In the genomic region with DNA sequence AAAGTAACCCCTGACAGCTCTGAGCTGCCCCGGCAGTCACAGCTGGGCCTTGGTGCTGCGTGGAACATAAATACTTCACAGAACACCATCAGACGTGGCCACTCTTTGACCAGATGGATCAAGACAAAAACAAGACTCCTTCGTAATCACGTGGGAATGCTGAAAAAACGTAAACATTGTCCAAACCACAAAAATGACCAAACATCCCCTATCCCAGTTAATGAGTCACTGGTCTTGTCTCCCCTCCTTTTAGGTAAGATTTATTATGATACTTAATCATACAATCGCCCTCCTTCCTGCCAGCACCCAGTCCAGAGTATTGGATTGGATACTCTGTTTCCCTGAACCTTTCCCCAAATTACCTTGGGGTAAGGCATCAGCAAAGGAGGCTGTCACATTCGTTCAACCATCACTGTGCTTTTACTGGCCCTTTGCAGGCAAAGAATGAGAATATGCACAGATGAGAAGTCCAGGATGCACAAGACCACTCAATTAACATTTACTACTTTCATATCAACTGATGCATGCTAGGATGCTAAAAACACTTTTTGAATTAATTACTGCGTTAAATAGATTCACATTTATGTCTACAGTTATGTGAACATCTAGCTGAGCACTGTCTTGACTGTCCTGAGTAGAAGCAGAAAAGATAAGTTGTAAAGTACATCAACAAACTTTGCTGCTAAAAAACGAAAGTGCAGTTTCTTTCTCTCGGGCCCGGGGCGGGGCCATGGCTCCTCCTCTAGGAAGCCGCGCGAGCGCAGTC, we compare ENCODE assay signal across 8 cellular contexts. TPM values are rescaled to one million over a fixed set of nuclear protein-coding genes. Genes with fewer than 3 reads are reported as not detected.
A peak's percentile ranks its signal among the peaks of the same experiment; 100 is the strongest.
DNase-seq lines count a peak whose midpoint lies in the region; ATAC-seq, FAIRE-seq and TF ChIP-seq lines count a peak whose summit lies in the region.

No MANE protein-coding gene starts in this region.

- DNase-seq in AG09319 (ENCODE audit: extremely low read depth, low read depth), result peak; percentile 75
- DNase-seq in RKO (ENCODE audit: low spot score), result peak; percentile 84
- peak; percentile 48 for DNase-seq in epithelial cell of esophagus (ENCODE audit: low read depth)
- DNase-seq in pancreas, result no peak
- no peak for DNase-seq in activated CD8-positive, alpha-beta memory T cell treated with anti-CD3 and anti-CD28 coated beads, Interleukin-2, amount 50 U/mL, for 48 hours
- DNase-seq in NCI-H146 (lab: John Stamatoyannopoulos, UW), result no peak

- 14 to 15% methylated on average over 17 of the region's 17 CpGs for WGBS in pancreas, 2 donors

- TF ChIP-seq CTCF in AG09319 (IDR thresholded peaks at IDR 0.05; ENCODE audit: low read depth, low read length), result no peak
- TF ChIP-seq CTCF in epithelial cell of esophagus (IDR thresholded peaks at IDR 0.05; ENCODE audit: insufficient read depth, low read depth, low read length, missing control alignments), result no peak
- TF ChIP-seq CTCF in pancreas (IDR thresholded peaks at IDR 0.05), result no peak

- H3K4me3 ChIP-seq in epithelial cell of esophagus (ENCODE audit: low read length) (peak overlapping the region; percentile 49), pancreas (peak overlapping the region; percentile 13 to 63 (median 30))

- H3K9me3 ChIP-seq in pancreas, result no peaks in the 10 kb centered on the region

- H3K4me1 ChIP-seq in pancreas, result peaks cover 5 to 15% (median 6%) of the 10 kb centered on the region in 3 donors

- intact Hi-C loops in pancreas (cut with DNase I), result loop anchor here in 1 of 3 donors (10.0 kb wide), 1 partner anchor 92 kb away; no protein-coding TSS in a partner anchor

- ATAC-seq in GM21390 (IDR thresholded peaks at IDR 0.05; ENCODE audit: unreplicated experiment) (peak; percentile 5), pancreas (no peak), GM21723 (IDR thresholded peaks at IDR 0.05; ENCODE audit: unreplicated experiment) (no peak)

- H3K36me3 ChIP-seq in pancreas, result no peaks in the 10 kb centered on the region

- FAIRE-seq in pancreas (lab: Jason Lieb, UNC), result peak; percentile 17

- H3K27me3 ChIP-seq in pancreas, result no peaks in the 10 kb centered on the region

- H3K27ac ChIP-seq in pancreas, result peak overlapping the region in 2 of 4 donors; percentile 63 to 92

RNA-seq across cellular contexts. Expression of gene TCEANC, which starts 0.5 kb away (rescaled TPM):
- total RNA-seq in pancreas, result 1 to 10 TPM; 2.0 to 4.6 (median 2.6) TPM
- polyA plus RNA-seq in pancreas, result 1 to 10 TPM; 2.1 to 2.9 TPM

RNA-seq across cellular contexts. Expression of gene RAB9A, which starts 36.5 kb away (rescaled TPM):
- 10 to 100 TPM; 11.7 to 22.0 (median 16.5) TPM for total RNA-seq in pancreas
- 10 to 100 TPM in 1 of 2 donors, 1 to 10 TPM in 1; 8.7 to 18.4 TPM for polyA plus RNA-seq in pancreas

Comparison
In these comparisons a context has a peak if more than half of its experiments do, and no peak if none do; other contexts are left out.
1. DNase-seq: peak in AG09319 (single experiment), RKO (single experiment) and epithelial cell of esophagus (single experiment); none in pancreas (0 of 6), activated CD8-positive, alpha-beta memory T cell treated with anti-CD3 and anti-CD28 coated beads, Interleukin-2, amount 50 U/mL, for 48 hours (single experiment) and NCI-H146 (single experiment).